In the genomic region with DNA sequence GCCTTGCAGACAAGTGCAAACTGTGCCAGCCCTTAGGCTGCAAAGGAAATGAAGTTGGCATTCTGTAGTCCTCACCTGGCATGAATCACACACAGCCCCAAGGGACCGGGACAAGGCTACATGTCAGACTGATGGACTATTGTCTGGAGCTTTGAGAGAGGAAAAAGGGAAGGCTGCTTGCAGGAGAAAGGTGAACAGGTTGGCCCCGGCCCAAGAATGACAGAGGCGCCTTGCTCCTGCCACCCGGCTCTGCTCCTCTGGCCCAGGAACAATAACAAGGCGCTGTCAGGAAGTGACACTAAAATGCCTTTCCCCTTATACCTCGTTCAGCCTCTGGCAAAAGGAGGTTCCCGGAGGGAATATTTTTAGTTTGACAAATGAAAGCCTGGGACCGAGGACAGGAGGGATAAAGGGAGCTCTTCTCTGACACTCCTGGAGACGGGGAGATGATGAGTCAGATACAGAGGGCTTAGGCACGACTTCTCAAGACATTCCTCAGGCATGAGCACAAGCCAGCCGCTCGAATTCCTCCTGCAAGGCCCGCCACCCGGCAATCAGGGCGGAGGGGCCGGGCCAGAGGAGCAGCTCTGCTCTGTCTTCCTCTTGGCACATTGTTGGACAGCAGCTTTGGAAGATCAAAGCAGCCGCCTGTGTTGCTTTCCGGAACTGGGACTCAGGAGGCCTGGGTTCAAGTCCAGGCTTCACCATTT, we compare ENCODE assay signal across 8 cellular contexts.
A peak's percentile ranks its signal among the peaks of the same experiment; 100 is the strongest.
DNase-seq lines count a peak whose midpoint lies in the region; ATAC-seq and TF ChIP-seq lines count a peak whose summit lies in the region.

No MANE protein-coding gene starts in this region.

- no peak overlapping the region for H3K4me3 Mint-ChIP-seq in natural killer cell treated with Interleukin-12 subunit alpha and Interleukin-12 subunit beta and Interleukin-15 and Interleukin-18, amount 100 ng/mL, for 72 hours

- H4K20me1 ChIP-seq in fibroblast of lung (ENCODE audit: control insufficient read depth, extremely low read depth, insufficient read depth, low read length) (no peaks in the 10 kb centered on the region), osteoblast (ENCODE audit: insufficient read depth, low read length) (no peaks in the 10 kb centered on the region)

- intact Hi-C loops in head of caudate nucleus (cut with DNase I) (no loop called here), spleen (cut with DNase I; ENCODE audit: low total_unique reads) (no loop called here)

- no peaks in the 10 kb centered on the region for H3K9me3 Mint-ChIP-seq in natural killer cell treated with Interleukin-12 subunit alpha and Interleukin-12 subunit beta and Interleukin-15 and Interleukin-18, amount 100 ng/mL, for 72 hours

- H3K27ac ChIP-seq in fibroblast of lung (ENCODE audit: insufficient read depth, low read length), result peak overlapping the region; percentile 63
- no peak overlapping the region for H3K27ac ChIP-seq in osteoblast (ENCODE audit: low read depth, low read length)
- H3K27ac ChIP-seq in spleen, result no peak overlapping the region

- H3K36me3 Mint-ChIP-seq in natural killer cell treated with Interleukin-12 subunit alpha and Interleukin-12 subunit beta and Interleukin-15 and Interleukin-18, amount 100 ng/mL, for 72 hours, result no peaks in the 10 kb centered on the region

- H3K4me1 ChIP-seq in NT2/D1 (ENCODE audit: insufficient read depth, insufficient read length) (peaks cover 5% of the 10 kb centered on the region), fibroblast of lung (ENCODE audit: control insufficient read depth, extremely low read depth, insufficient read depth, low read length) (peaks cover 11% of the 10 kb centered on the region), osteoblast (ENCODE audit: insufficient read depth, low read length) (peaks cover 12% of the 10 kb centered on the region), spleen (peaks cover 0 to 16% (median 5%) of the 10 kb centered on the region in 6 donors)

- H3K27me3 ChIP-seq in NT2/D1 (ENCODE audit: insufficient read depth, insufficient read length) (no peaks in the 10 kb centered on the region), fibroblast of lung (ENCODE audit: control insufficient read depth, insufficient read depth, low read length) (no peaks in the 10 kb centered on the region), osteoblast (ENCODE audit: insufficient read depth, low read length) (peaks cover 5% of the 10 kb centered on the region), spleen (replicated peaks in 1 of 7) (peaks cover 0 to 10% (median 0%) of the 10 kb centered on the region in 7 donors)

- DNase-seq in Daoy (ENCODE audit: low read depth) (peak; percentile 92), NT2/D1 (ENCODE audit: low read depth, low spot score) (peak; percentile 93), fibroblast of lung (ENCODE audit: low read depth in 2 of 2) (peak; percentile 87 to 100), osteoblast (ENCODE audit: insufficient read length, low spot score, missing footprints) (peak; percentile 97), head of caudate nucleus (no peak), spleen (no peak)
- DNase-seq in natural killer cell treated with Interleukin-12 subunit alpha and Interleukin-12 subunit beta and Interleukin-15 and Interleukin-18, amount 100 ng/mL, for 72 hours (ENCODE audit: low spot score), result no peak

- H2AFZ ChIP-seq in fibroblast of lung (ENCODE audit: low read length) (no peak overlapping the region), osteoblast (ENCODE audit: low read length) (no peak overlapping the region)

- H3K79me2 ChIP-seq in fibroblast of lung (ENCODE audit: control insufficient read depth, insufficient read depth, low read length) (no peaks in the 10 kb centered on the region), osteoblast (ENCODE audit: insufficient read depth, low read length) (no peaks in the 10 kb centered on the region)

- H3K27ac Mint-ChIP-seq in natural killer cell treated with Interleukin-12 subunit alpha and Interleukin-12 subunit beta and Interleukin-15 and Interleukin-18, amount 100 ng/mL, for 72 hours, result no peak overlapping the region

- peaks cover 52 to 62% of the 10 kb centered on the region in 2 donors for H3K27me3 Mint-ChIP-seq in natural killer cell treated with Interleukin-12 subunit alpha and Interleukin-12 subunit beta and Interleukin-15 and Interleukin-18, amount 100 ng/mL, for 72 hours

- TF ChIP-seq CTCF in fibroblast of lung (conservative IDR thresholded peaks at IDR 0.05 in 1 of 2, IDR thresholded peaks at IDR 0.05 in 1 of 2; ENCODE audit: low read depth in 1 of 2, low read length in 2 of 2) (no peak), osteoblast (IDR thresholded peaks at IDR 0.05; ENCODE audit: extremely low read depth, low read depth, low read length) (no peak), spleen (IDR thresholded peaks at IDR 0.05 in 8 of 11, conservative IDR thresholded peaks at IDR 0.05 in 3 of 11) (no peak)

- H3K4me2 ChIP-seq in fibroblast of lung (ENCODE audit: extremely low read depth, insufficient read depth, low read length) (peak overlapping the region; percentile 69), osteoblast (ENCODE audit: insufficient read depth, low read length) (peak overlapping the region; percentile 71)

- no peaks in the 10 kb centered on the region for H3K9me3 ChIP-seq in NT2/D1 (ENCODE audit: insufficient read depth, low read length)
- no peaks in the 10 kb centered on the region for H3K9me3 ChIP-seq in fibroblast of lung (ENCODE audit: control insufficient read depth, insufficient read depth, low read depth, low read length)
- no peaks in the 10 kb centered on the region for H3K9me3 ChIP-seq in osteoblast (ENCODE audit: low read depth, low read length)
- no peaks in the 10 kb centered on the region for H3K9me3 ChIP-seq in spleen

- H3K4me1 Mint-ChIP-seq in natural killer cell treated with Interleukin-12 subunit alpha and Interleukin-12 subunit beta and Interleukin-15 and Interleukin-18, amount 100 ng/mL, for 72 hours (ENCODE audit: low read depth in 2 of 2), result no peaks in the 10 kb centered on the region

- 44 to 77% (median 66%) methylated on average over 16 to 18 of the region's 18 CpGs for WGBS in spleen, 5 donors

- H3K36me3 ChIP-seq in NT2/D1 (ENCODE audit: insufficient read depth, insufficient read length, low read length), result no peaks in the 10 kb centered on the region
- H3K36me3 ChIP-seq in fibroblast of lung (ENCODE audit: control insufficient read depth, insufficient read depth, low read length), result no peaks in the 10 kb centered on the region
- no peaks in the 10 kb centered on the region for H3K36me3 ChIP-seq in osteoblast (ENCODE audit: insufficient read depth, low read length)
- no peaks in the 10 kb centered on the region for H3K36me3 ChIP-seq in spleen

- H3K9ac ChIP-seq in NT2/D1 (ENCODE audit: insufficient read length, low read depth) (no peak overlapping the region), fibroblast of lung (ENCODE audit: insufficient read depth, low read length) (no peak overlapping the region)

- no peak for ATAC-seq in natural killer cell treated with Interleukin-12 subunit alpha and Interleukin-12 subunit beta and Interleukin-15 and Interleukin-18, amount 100 ng/mL, for 72 hours
- no peak for ATAC-seq in GM21825 (IDR thresholded peaks at IDR 0.05; ENCODE audit: unreplicated experiment)

- no peak for TF ChIP-seq POLR2A in spleen (IDR thresholded peaks at IDR 0.05)

- no peak overlapping the region for H3K4me3 ChIP-seq in NT2/D1 (ENCODE audit: insufficient read length, low read depth)
- H3K4me3 ChIP-seq in fibroblast of lung (replicated peaks in 1 of 4; ENCODE audit: control extremely low read depth in 1 of 4, insufficient read depth in 1 of 4, low read depth in 3 of 4, low read length in 4 of 4), result no peak overlapping the region
- H3K4me3 ChIP-seq in osteoblast (ENCODE audit: insufficient read depth, low read length), result peak overlapping the region; percentile 21
- H3K4me3 ChIP-seq in spleen, result no peak overlapping the region

Comparison
In these comparisons a context has a peak if more than half of its experiments do, and no peak if none do; other contexts are left out.
1. DNase-seq: peak in Daoy (single experiment), NT2/D1 (single experiment), fibroblast of lung (2 of 2) and osteoblast (single experiment); none in head of caudate nucleus (0 of 42), spleen (single experiment) and natural killer cell treated with Interleukin-12 subunit alpha and Interleukin-12 subunit beta and Interleukin-15 and Interleukin-18, amount 100 ng/mL, for 72 hours (single experiment).